Comparison of ENCODE assay signal across 2 cellular contexts in the genomic region with DNA sequence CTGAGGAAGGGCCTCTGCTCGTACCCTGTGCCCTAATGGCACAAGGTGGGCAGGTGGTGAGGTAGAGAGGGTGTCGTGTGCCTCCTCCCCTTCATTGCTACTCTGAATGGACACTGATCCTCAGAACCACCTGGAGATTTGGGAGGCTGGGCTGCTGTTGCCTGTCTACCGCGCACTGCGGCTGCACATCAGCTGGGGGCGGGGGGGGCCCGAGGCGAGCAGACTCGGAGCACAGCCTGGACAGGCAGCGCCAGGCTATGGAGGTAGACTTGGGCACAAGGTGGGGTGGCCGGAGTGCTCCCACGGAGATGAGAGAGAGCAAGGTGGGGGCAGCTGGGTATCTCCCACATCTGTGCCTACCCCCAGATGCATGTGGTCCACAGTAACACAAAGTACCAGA. TPM values are rescaled to one million over a fixed set of nuclear protein-coding genes. Genes with fewer than 3 reads are reported as not detected.
"Had no signal": no experiment of that assay in that cellular context is flagged by ENCODE, and none has a peak within 500 bp of the region (broad histone marks: within the 10 kb centered on the region; RNA-seq: fewer than 3 reads in every experiment).

No MANE protein-coding gene starts in this region.

RNA-seq across cellular contexts. Expression of gene RIMBP3B, which starts 26.0 kb away (rescaled TPM):
- total RNA-seq: GM23248, HepG2 had no signal
- polyA plus RNA-seq: HepG2 had no signal
